1 cellular context compared by ENCODE assay signal in the genomic region with DNA sequence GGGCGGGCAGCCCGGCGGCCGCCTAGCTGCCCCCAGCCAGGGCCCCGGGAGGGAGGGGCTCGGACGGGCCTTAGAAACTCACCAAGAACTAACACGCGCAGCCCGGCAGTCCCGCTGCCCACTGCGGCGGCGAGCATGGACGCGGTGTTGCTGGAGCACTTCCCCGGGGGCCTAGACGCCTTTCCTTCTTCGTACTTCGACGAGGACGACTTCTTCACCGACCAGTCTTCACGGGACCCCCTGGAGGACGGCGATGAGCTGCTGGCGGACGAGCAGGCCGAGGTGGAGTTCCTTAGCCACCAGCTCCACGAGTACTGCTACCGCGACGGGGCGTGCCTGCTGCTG.
TF ChIP-seq lines count a peak whose summit lies in the region.

No MANE protein-coding gene starts in this region.

TF ChIP-seq in IMR-90, 13 proteins besides CTCF, POLR2A, EP300 and RAD21:
- TF ChIP-seq MAZ (IDR thresholded peaks at IDR 0.05; ENCODE audit: borderline replicate concordance, low read depth, low read length) (no peak), RCOR1 (IDR thresholded peaks at IDR 0.05; ENCODE audit: insufficient replicate concordance, low read length) (no peak), MXI1 (IDR thresholded peaks at IDR 0.05; ENCODE audit: borderline replicate concordance, low read depth, low read length) (no peak), USF2 (IDR thresholded peaks at IDR 0.05; ENCODE audit: low read depth, low read length) (no peak), NFE2L2 (IDR thresholded peaks at IDR 0.05; ENCODE audit: low read depth, low read length) (no peak), CHD1 (IDR thresholded peaks at IDR 0.05; ENCODE audit: low read depth, low read length) (no peak), RFX5 (IDR thresholded peaks at IDR 0.05; ENCODE audit: low read depth, low read length) (no peak), CEBPB (IDR thresholded peaks at IDR 0.05; ENCODE audit: low read depth, low read length) (no peak), FOS (IDR thresholded peaks at IDR 0.05; ENCODE audit: low read depth, low read length) (no peak), SMC3 (IDR thresholded peaks at IDR 0.05; ENCODE audit: low read depth, low read length) (no peak), BHLHE40 (IDR thresholded peaks at IDR 0.05; ENCODE audit: low read depth, low read length) (no peak), MAFK (IDR thresholded peaks at IDR 0.05; ENCODE audit: low read depth, low read length) (no peak)
- TF ChIP-seq, protein P1, sequence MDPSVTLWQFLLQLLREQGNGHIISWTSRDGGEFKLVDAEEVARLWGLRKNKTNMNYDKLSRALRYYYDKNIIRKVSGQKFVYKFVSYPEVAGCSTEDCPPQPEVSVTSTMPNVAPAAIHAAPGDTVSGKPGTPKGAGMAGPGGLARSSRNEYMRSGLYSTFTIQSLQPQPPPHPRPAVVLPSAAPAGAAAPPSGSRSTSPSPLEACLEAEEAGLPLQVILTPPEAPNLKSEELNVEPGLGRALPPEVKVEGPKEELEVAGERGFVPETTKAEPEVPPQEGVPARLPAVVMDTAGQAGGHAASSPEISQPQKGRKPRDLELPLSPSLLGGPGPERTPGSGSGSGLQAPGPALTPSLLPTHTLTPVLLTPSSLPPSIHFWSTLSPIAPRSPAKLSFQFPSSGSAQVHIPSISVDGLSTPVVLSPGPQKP (IDR thresholded peaks at IDR 0.05; ENCODE audit: borderline replicate concordance, low read depth, low read length): no peak
